19 cellular contexts compared by ENCODE assay signal in the genomic region with DNA sequence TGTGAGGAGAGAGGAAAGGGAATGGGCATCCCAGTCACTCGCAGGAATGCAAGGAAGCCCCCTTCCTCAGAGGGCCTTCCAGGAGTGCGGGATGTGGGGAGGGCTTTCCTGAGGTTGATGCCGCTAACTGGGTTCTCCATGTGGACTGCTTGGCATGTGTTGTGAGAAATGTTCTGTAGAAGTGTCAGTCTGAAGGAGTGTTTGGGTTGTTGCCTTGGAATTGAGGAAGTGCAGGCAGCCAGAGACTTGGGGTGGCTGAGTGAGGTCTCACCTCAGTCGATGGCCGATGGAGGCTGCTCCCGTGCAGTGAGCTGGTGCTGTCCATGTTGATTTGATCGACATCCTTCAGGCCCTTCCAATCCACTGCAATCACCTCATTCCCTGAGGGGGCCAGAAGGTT. TPM values are rescaled to one million over a fixed set of nuclear protein-coding genes. Genes with fewer than 3 reads are reported as not detected.
"Had no signal": no experiment of that assay in that cellular context is flagged by ENCODE, and none has a peak within 500 bp of the region (broad histone marks: within the 10 kb centered on the region; RNA-seq: fewer than 3 reads in every experiment).

No MANE protein-coding gene starts in this region.

- DNase-seq: activated B cell treated with CpG ODN at 0.5 μM for 24 hours; activated CD4-positive, alpha-beta T cell treated with anti-CD3 and anti-CD28 coated beads for 48 hours; activated CD8-positive, alpha-beta T cell treated with anti-CD3 and anti-CD28 coated beads for 36 hours; activated effector memory CD4-positive, alpha-beta T cell treated with anti-CD3 and anti-CD28 coated beads, Interleukin-2, amount 50 U/mL, for 16 hours; activated T-cell treated with anti-CD3 and anti-CD28 coated beads, Interleukin-2, amount 50 U/mL, for 4 hours; adrenal gland; central memory CD4-positive, alpha-beta T cell; effector memory CD8-positive, alpha-beta T cell; foreskin melanocyte; head of caudate nucleus; naive thymus-derived CD4-positive, alpha-beta T cell; stimulated activated CD4-positive, alpha-beta T cell treated with anti-CD3 and anti-CD28 coated beads, Interleukin-2, amount 100 ng/mL, for 48 hours; T-helper 2 cell; thyroid gland; uterus had no signal

- ATAC-seq: activated CD8-positive, alpha-beta T cell treated with anti-CD3 and anti-CD28 coated beads for 36 hours; activated T-cell treated with anti-CD3 and anti-CD28 coated beads, Interleukin-2, amount 50 U/mL, for 4 hours; effector memory CD8-positive, alpha-beta T cell; naive thymus-derived CD4-positive, alpha-beta T cell; stimulated activated memory B cell treated with anti-CD40 and anti-IgM and Interleukin-4, amounts not matched to agents 10 μg/mL and 1 μg/mL and 100 μg/mL, for 72 hours had no signal

- H3K9me3 ChIP-seq: adrenal gland, neutrophil, thyroid gland, uterus had no signal

- H3K27me3 ChIP-seq: uterus had no signal

- H3K27ac ChIP-seq: adrenal gland, neutrophil, thyroid gland, uterus had no signal

- H3K36me3 ChIP-seq: adrenal gland, neutrophil, thyroid gland, uterus had no signal

- H3K4me3 ChIP-seq: adrenal gland, lung, thyroid gland, uterus had no signal

- H3K4me1 ChIP-seq: uterus had no signal

RNA-seq across cellular contexts. Expression of a gene that starts 2.7 kb away (rescaled TPM):
- total RNA-seq: activated B cell treated with CpG ODN at 0.5 μM for 24 hours had no signal
- polyA plus RNA-seq: naive thymus-derived CD4-positive, alpha-beta T cell had no signal

RNA-seq across cellular contexts. Expression of a gene that starts 43.9 kb away (rescaled TPM):
- total RNA-seq: activated B cell treated with CpG ODN at 0.5 μM for 24 hours; activated T-cell treated with anti-CD3 and anti-CD28 coated beads, Interleukin-2, amount 50 U/mL, for 4 hours; renal cortical epithelial cell; thyroid gland had no signal
- polyA plus RNA-seq: naive thymus-derived CD4-positive, alpha-beta T cell had no signal

RNA-seq across cellular contexts. Expression of a gene that starts 48.9 kb away (rescaled TPM):
- total RNA-seq: activated B cell treated with CpG ODN at 0.5 μM for 24 hours had no signal
